In genomic region chr1:9289724-9290493, GRCh38 we compare ENCODE assay signal across 8 cellular contexts. TPM values are rescaled to one million over a fixed set of nuclear protein-coding genes. Genes with fewer than 3 reads are reported as not detected.
A peak's percentile ranks its signal among the peaks of the same experiment; 100 is the strongest.
DNase-seq lines count a peak whose midpoint lies in the region; ATAC-seq and TF ChIP-seq lines count a peak whose summit lies in the region.

No MANE protein-coding gene starts in this region.

- TF ChIP-seq EP300 in esophagus muscularis mucosa (IDR thresholded peaks at IDR 0.05): no peak

- H3K36me3 ChIP-seq in Peyer's patch (no peaks in the 10 kb centered on the region), esophagus muscularis mucosa (no peaks in the 10 kb centered on the region), psoas muscle (ENCODE audit: insufficient read depth in 1 of 2, low read depth in 1 of 2) (no peaks in the 10 kb centered on the region)

- H3K4me1 ChIP-seq in Peyer's patch (peaks cover 0 to 6% (median 2%) of the 10 kb centered on the region in 4 donors), esophagus muscularis mucosa (peaks cover 29 to 38% (median 37%) of the 10 kb centered on the region in 4 donors), psoas muscle (peaks cover 17% of the 10 kb centered on the region)

- intact Hi-C loops in esophagus muscularis mucosa (cut with DNase I) (loop anchor here (2.0 to 5.0 kb wide), 3 partner anchors 167 to 282 kb away; no protein-coding TSS in a partner anchor), psoas muscle (cut with DNase I) (loop anchor here (1.0 to 5.0 kb wide), 4 partner anchors 38 to 287 kb away; no protein-coding TSS in a partner anchor)

- TF ChIP-seq POLR2A in Peyer's patch (IDR thresholded peaks at IDR 0.05) (no peak), esophagus muscularis mucosa (IDR thresholded peaks at IDR 0.05; ENCODE audit: low read depth) (no peak)

- H3K27ac ChIP-seq in Peyer's patch (peak overlapping the region; percentile 27 to 84 (median 50)), esophagus muscularis mucosa (replicated peaks in 1 of 4) (peak overlapping the region; percentile 93 to 99 (median 98)), psoas muscle (peak overlapping the region; percentile 86)

- TF ChIP-seq CTCF in Peyer's patch (IDR thresholded peaks at IDR 0.05): no peak
- TF ChIP-seq CTCF in esophagus muscularis mucosa (IDR thresholded peaks at IDR 0.05): no peak
- no peak for TF ChIP-seq CTCF in psoas muscle (IDR thresholded peaks at IDR 0.05)
- TF ChIP-seq CTCF in GM10266 (IDR thresholded peaks at IDR 0.05; ENCODE audit: control insufficient read depth, insufficient read depth, low read depth, missing control alignments): no peak

- 27% methylated on average over 5 of the region's 5 CpGs for WGBS in esophagus muscularis mucosa
- 26 to 42% (median 29%) methylated on average over 5 of the region's 5 CpGs for WGBS in psoas muscle, 3 donors

- no peak overlapping the region for H3K4me3 ChIP-seq in Peyer's patch
- H3K4me3 ChIP-seq in esophagus muscularis mucosa: no peak overlapping the region
- no peak overlapping the region for H3K4me3 ChIP-seq in psoas muscle

- in situ Hi-C loops in Caki2 (cut with HindIII; ENCODE audit: low pct_unique_long_range_greater_than_20kb, low sequenced_read_pairs): no loop called here

- peaks cover 0 to 15% (median 0%) of the 10 kb centered on the region in 4 donors for H3K9me3 ChIP-seq in Peyer's patch
- H3K9me3 ChIP-seq in esophagus muscularis mucosa: peaks cover 0 to 27% (median 16%) of the 10 kb centered on the region in 4 donors
- peaks cover 19% of the 10 kb centered on the region for H3K9me3 ChIP-seq in psoas muscle

- DNase-seq in Caki2 (ENCODE audit: low read depth) (peak; percentile 22), Peyer's patch (peak in 1 of 3 donors; percentile 70), esophagus muscularis mucosa (ENCODE audit: extremely low spot score) (no peak), psoas muscle (peak; percentile 79 to 88), GDM1 (lab: John Stamatoyannopoulos, UW) (no peak), NCI-H1694 (lab: John Stamatoyannopoulos, UW) (no peak), NCI-H1930 (lab: John Stamatoyannopoulos, UW) (no peak), GM10266 (ENCODE audit: extremely low spot score) (no peak)

- no peaks in the 10 kb centered on the region for H3K27me3 ChIP-seq in Peyer's patch
- no peaks in the 10 kb centered on the region for H3K27me3 ChIP-seq in esophagus muscularis mucosa
- H3K27me3 ChIP-seq in psoas muscle (ENCODE audit: insufficient read depth in 3 of 3, low read length in 2 of 3): no peaks in the 10 kb centered on the region

- ATAC-seq in psoas muscle: peak; percentile 67 to 81 (median 78)

RNA-seq across cellular contexts. Expression of gene SPSB1, which starts 2.8 kb away (rescaled TPM):
- total RNA-seq in Caki2 (2014; rRNA removed; shearing (Covaris generic); ENCODE audit: low replicate concordance): 32.9 and 36.4 TPM in 2 replicates
- total RNA-seq in Peyer's patch (100 to 1,000 TPM in 2 of 4 donors, 10 to 100 TPM in 2; 69.3 to 168 (median 94.1) TPM), esophagus muscularis mucosa (100 to 1,000 TPM in 2 of 4 donors, 10 to 100 TPM in 2; 61.0 to 104 (median 97.4) TPM), psoas muscle (10 to 100 TPM; 12.0 to 60.7 (median 42.1) TPM)
- 10 to 100 TPM; 22.9 to 46.2 (median 28.6) TPM for polyA plus RNA-seq in psoas muscle

RNA-seq across cellular contexts. Expression of gene H6PD, which starts 55.3 kb away (rescaled TPM):
- 18.5 and 22.2 TPM in 2 replicates for total RNA-seq in Caki2 (2014; rRNA removed; shearing (Covaris generic); ENCODE audit: low replicate concordance)
- total RNA-seq in Peyer's patch (10 to 100 TPM; 23.1 to 72.9 (median 37.2) TPM), esophagus muscularis mucosa (10 to 100 TPM; 31.1 to 54.4 (median 38.4) TPM), psoas muscle (10 to 100 TPM; 21.0 to 56.8 (median 37.0) TPM)
- 10 to 100 TPM in 2 of 3 donors, 1 to 10 TPM in 1; 5.8 to 23.4 (median 14.9) TPM for polyA plus RNA-seq in psoas muscle

Comparison
In these comparisons a context has a peak if more than half of its experiments do, and no peak if none do; other contexts are left out.
1. DNase-seq: peak in Caki2 (single experiment) and psoas muscle (2 of 2); none in esophagus muscularis mucosa (single experiment), GDM1 (single experiment), NCI-H1694 (single experiment), NCI-H1930 (0 of 2) and GM10266 (single experiment).
2. Peak in every context shown above with its lines, with median percentiles within 50 percentile points of each other: H3K27ac ChIP-seq.